In the genomic region with DNA sequence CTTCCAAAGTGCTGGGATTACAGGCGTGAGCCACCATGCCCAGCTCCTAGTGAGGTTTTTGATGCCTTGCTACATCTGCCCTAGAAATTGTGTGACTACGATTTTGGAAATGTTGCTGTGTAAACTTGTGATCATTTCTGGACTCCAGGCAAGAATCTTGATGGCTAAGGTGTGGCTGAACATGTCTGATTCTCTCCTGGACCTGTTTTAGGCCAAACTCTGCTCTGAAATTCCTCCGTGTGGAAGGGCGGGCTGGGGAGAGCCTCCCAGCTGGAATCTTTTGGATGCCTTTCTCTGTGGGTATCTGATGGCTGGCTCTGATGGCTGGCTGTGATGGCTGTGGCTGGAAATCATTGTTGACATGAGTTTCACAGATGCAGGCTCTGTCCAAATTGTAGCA, we compare ENCODE assay signal across 27 cellular contexts. TPM values are rescaled to one million over a fixed set of nuclear protein-coding genes. Genes with fewer than 3 reads are reported as not detected.
"Had no signal": no experiment of that assay in that cellular context is flagged by ENCODE, and none has a peak within 500 bp of the region (broad histone marks: within the 10 kb centered on the region; RNA-seq: fewer than 3 reads in every experiment).

No MANE protein-coding gene starts in this region.

- H3K9ac ChIP-seq: parathyroid adenoma had no signal

- H3K9me3 ChIP-seq: gastrocnemius medialis, heart right ventricle, psoas muscle, right lobe of liver, spleen, tibial artery, upper lobe of right lung, vagina had no signal

- H3K9me3 Mint-ChIP-seq: nephron; stimulated activated memory B cell treated with anti-CD40 and anti-IgM and Interleukin-4, amounts not matched to agents 10 μg/mL and 1 μg/mL and 100 μg/mL, for 72 hours; stimulated activated naive CD8-positive, alpha-beta T cell treated with anti-CD3 and anti-CD28 coated beads, Interleukin-15, Interleukin-2, amounts not matched to agents 100 ng/mL and 50 ng/mL, for 24 hours had no signal

- ATAC-seq: gastrocnemius medialis; heart right ventricle; left lobe of liver; psoas muscle; right lobe of liver; stimulated activated memory B cell treated with anti-CD40 and anti-IgM and Interleukin-4, amounts not matched to agents 10 μg/mL and 1 μg/mL and 100 μg/mL, for 72 hours; upper lobe of right lung had no signal

- H3K79me2 ChIP-seq: parathyroid adenoma had no signal

- H3K27ac Mint-ChIP-seq: naive B cell; nephron; stimulated activated memory B cell treated with anti-CD40 and anti-IgM and Interleukin-4, amounts not matched to agents 10 μg/mL and 1 μg/mL and 100 μg/mL, for 72 hours; stimulated activated naive CD8-positive, alpha-beta T cell treated with anti-CD3 and anti-CD28 coated beads, Interleukin-15, Interleukin-2, amounts not matched to agents 100 ng/mL and 50 ng/mL, for 24 hours had no signal

- H3K4me3 Mint-ChIP-seq: naive B cell; nephron; stimulated activated memory B cell treated with anti-CD40 and anti-IgM and Interleukin-4, amounts not matched to agents 10 μg/mL and 1 μg/mL and 100 μg/mL, for 72 hours; stimulated activated naive CD8-positive, alpha-beta T cell treated with anti-CD3 and anti-CD28 coated beads, Interleukin-15, Interleukin-2, amounts not matched to agents 100 ng/mL and 50 ng/mL, for 24 hours had no signal

- H3K4me3 ChIP-seq: gastrocnemius medialis, heart right ventricle, psoas muscle, right lobe of liver, spleen, tibial artery, upper lobe of right lung, vagina had no signal

- H2AFZ ChIP-seq: parathyroid adenoma had no signal

- H3K4me1 ChIP-seq: gastrocnemius medialis, parathyroid adenoma, psoas muscle, spleen, tibial artery, upper lobe of right lung, vagina had no signal

- H3K27ac ChIP-seq: gastrocnemius medialis, heart right ventricle, parathyroid adenoma, psoas muscle, right lobe of liver, spleen, tibial artery, upper lobe of right lung, vagina had no signal

- H3K4me1 Mint-ChIP-seq: nephron; stimulated activated memory B cell treated with anti-CD40 and anti-IgM and Interleukin-4, amounts not matched to agents 10 μg/mL and 1 μg/mL and 100 μg/mL, for 72 hours had no signal

- DNase-seq: dermis blood vessel endothelial cell; gastrocnemius medialis; heart right ventricle; hypothalamus; mammary epithelial cell; naive B cell; occipital lobe; psoas muscle; retina; right lobe of liver; spleen; stimulated activated CD4-positive, alpha-beta T cell treated with anti-CD3 and anti-CD28 coated beads, Interleukin-15, amount 100 ng/mL, for 24 hours; stimulated activated CD4-positive, alpha-beta T cell treated with anti-CD3 and anti-CD28 coated beads, Interleukin-1b, Interleukin-23, amount 100 ng/mL, for 48 hours; stimulated activated CD4-positive, alpha-beta T cell treated with anti-CD3 and anti-CD28 coated beads, Interleukin-4, amount 100 ng/mL, for 24 hours; tibial artery; upper lobe of right lung had no signal

- H3K36me3 Mint-ChIP-seq: naive B cell; stimulated activated memory B cell treated with anti-CD40 and anti-IgM and Interleukin-4, amounts not matched to agents 10 μg/mL and 1 μg/mL and 100 μg/mL, for 72 hours had no signal

- H3K27me3 ChIP-seq: gastrocnemius medialis, right lobe of liver, upper lobe of right lung, vagina had no signal

- H3K36me3 ChIP-seq: gastrocnemius medialis, heart right ventricle, spleen, tibial artery, upper lobe of right lung, vagina had no signal

RNA-seq across cellular contexts. Expression of a gene that starts 8.2 kb away (rescaled TPM):
- total RNA-seq: vagina had no signal

RNA-seq across cellular contexts. Expression of a gene that starts 40.0 kb away (rescaled TPM):
- total RNA-seq: dermis blood vessel endothelial cell, endothelial cell of umbilical vein, gastrocnemius medialis, heart right ventricle, left lobe of liver, mucosa of gallbladder, occipital lobe, psoas muscle, skeletal muscle tissue, spleen, upper lobe of right lung, vagina had no signal
- polyA plus RNA-seq: endothelial cell of umbilical vein, esophagus, fibroblast of lung, heart right ventricle, spleen had no signal
